Comparison of ENCODE assay signal across 20 cellular contexts in genomic region chr1:209080170-209080781, GRCh38.
DNase-seq lines count a peak whose midpoint lies in the region; FAIRE-seq and TF ChIP-seq lines count a peak whose summit lies in the region.
"Had no signal": no experiment of that assay in that cellular context is flagged by ENCODE, and none has a peak within 500 bp of the region (broad histone marks: within the 10 kb centered on the region; RNA-seq: fewer than 3 reads in every experiment).

No MANE protein-coding gene starts in this region.

- H3K36me3 Mint-ChIP-seq in astrocyte (ENCODE audit: low read depth, unreplicated experiment): no peaks in the 10 kb centered on the region
- H3K36me3 Mint-ChIP-seq: IgD-negative memory B cell had no signal

- H3K27me3 Mint-ChIP-seq in astrocyte (ENCODE audit: low read depth, unreplicated experiment): no peaks in the 10 kb centered on the region
- H3K27me3 Mint-ChIP-seq: IgD-negative memory B cell had no signal

- H3K27ac Mint-ChIP-seq in astrocyte (ENCODE audit: unreplicated experiment): peak overlapping the region; percentile 43
- H3K27ac Mint-ChIP-seq: IgD-negative memory B cell, nephron had no signal

- no peaks in the 10 kb centered on the region for H4K20me1 ChIP-seq in astrocyte (ENCODE audit: insufficient read depth, low read length)

- H3K79me2 ChIP-seq in astrocyte (ENCODE audit: insufficient read depth, low read length): no peaks in the 10 kb centered on the region

- no peak overlapping the region for H3K4me3 Mint-ChIP-seq in astrocyte (ENCODE audit: unreplicated experiment)
- H3K4me3 Mint-ChIP-seq: IgD-negative memory B cell, nephron had no signal

- no peak for FAIRE-seq in astrocyte (lab: Jason Lieb, UNC)
- no peak for FAIRE-seq in GM12892 (lab: Jason Lieb, UNC)
- FAIRE-seq: D721Med had no signal

- no peaks in the 10 kb centered on the region for H3K4me1 ChIP-seq in astrocyte (ENCODE audit: insufficient read depth, low read length)
- H3K4me1 ChIP-seq: ascending aorta, suprapubic skin had no signal

- peaks cover 9% of the 10 kb centered on the region for H3K4me1 Mint-ChIP-seq in astrocyte (ENCODE audit: low read depth, unreplicated experiment)
- H3K4me1 Mint-ChIP-seq: IgD-negative memory B cell, nephron had no signal

- H2AFZ ChIP-seq in astrocyte (ENCODE audit: low read depth, low read length): no peak overlapping the region

- DNase-seq in AG09309 (ENCODE audit: low read depth) (peak; percentile 18), HS-5 (ENCODE audit: low read depth) (peak; percentile 65), astrocyte (ENCODE audit: low read depth) (peak; percentile 54), islet precursor cell (peak; percentile 84), KG1 (lab: John Stamatoyannopoulos, UW) (no peak), GM12892 (ENCODE audit: insufficient read length) (no peak), HK-2 (ENCODE audit: unreplicated experiment) (no peak)
- DNase-seq in effector CD4-positive, alpha-beta T cell: no peak
- DNase-seq: activated CD4-positive, alpha-beta T cell treated with anti-CD3 and anti-CD28 coated beads for 48 hours; activated CD8-positive, alpha-beta memory T cell treated with anti-CD3 and anti-CD28 coated beads, Interleukin-2, amount 50 U/mL, for 4 hours; cortex of kidney; head of caudate nucleus; NCI-H2029 treated with DMSO at 0.1 percent for 48 hours; NCI-H526 treated with DMSO at 0.1 percent for 48 hours had no signal

- no peak overlapping the region for H3K9ac ChIP-seq in astrocyte (ENCODE audit: low read length)

- no peak for TF ChIP-seq POLR2A in GM12892 (IDR thresholded peaks at IDR 0.05; ENCODE audit: low read depth, low read length)

- H3K9me3 Mint-ChIP-seq in astrocyte (ENCODE audit: unreplicated experiment): peaks cover 4% of the 10 kb centered on the region
- H3K9me3 Mint-ChIP-seq: nephron had no signal

- TF ChIP-seq CTCF in AG09309 (IDR thresholded peaks at IDR 0.05; ENCODE audit: control insufficient read depth, insufficient read depth, low read depth, low read length, missing control alignments) (no peak), astrocyte (IDR thresholded peaks at IDR 0.05; ENCODE audit: insufficient read depth, low read depth, low read length) (no peak)

- no peaks in the 10 kb centered on the region for H3K9me3 ChIP-seq in astrocyte (ENCODE audit: insufficient read depth, low read depth, low read length)
- H3K9me3 ChIP-seq: ascending aorta, suprapubic skin had no signal

- no peak overlapping the region for H3K4me2 ChIP-seq in astrocyte (ENCODE audit: low read length)

- H3K27me3 ChIP-seq in astrocyte (ENCODE audit: insufficient read depth, low read length): no peaks in the 10 kb centered on the region
- H3K27me3 ChIP-seq: ascending aorta, suprapubic skin had no signal

- no peak overlapping the region for H3K27ac ChIP-seq in astrocyte (ENCODE audit: low read depth, low read length)
- H3K27ac ChIP-seq: ascending aorta, SK-N-MC, suprapubic skin had no signal

- H3K4me3 ChIP-seq in AG09309 (ENCODE audit: control insufficient read depth, low read depth, low read length) (no peak overlapping the region), astrocyte (ENCODE audit: insufficient read depth, low read depth, low read length) (no peak overlapping the region)
- H3K4me3 ChIP-seq: ascending aorta, SK-N-MC, suprapubic skin had no signal

- H3K36me3 ChIP-seq in astrocyte (ENCODE audit: insufficient read depth, low read length): no peaks in the 10 kb centered on the region
- H3K36me3 ChIP-seq: ascending aorta, suprapubic skin had no signal

Comparison
In these comparisons a context has a peak if more than half of its experiments do, and no peak if none do; other contexts are left out.
1. DNase-seq: peak in AG09309 (single experiment), HS-5 (single experiment), astrocyte (single experiment) and islet precursor cell (single experiment); none in KG1 (single experiment), GM12892 (single experiment), HK-2 (single experiment) and effector CD4-positive, alpha-beta T cell (single experiment).